ENCODE assay signal across 10 cellular contexts in genomic region chr16:48537275-48537674, GRCh38.
DNase-seq lines count a peak whose midpoint lies in the region; ATAC-seq and TF ChIP-seq lines count a peak whose summit lies in the region.
"Had no signal": no experiment of that assay in that cellular context is flagged by ENCODE, and none has a peak within 500 bp of the region (broad histone marks: within the 10 kb centered on the region; RNA-seq: fewer than 3 reads in every experiment).

No MANE protein-coding gene starts in this region.

- peaks cover 24% of the 10 kb centered on the region for H3K4me1 Mint-ChIP-seq in endothelial cell (ENCODE audit: unreplicated experiment)
- H3K4me1 Mint-ChIP-seq in osteocyte (ENCODE audit: unreplicated experiment), result peaks cover 57% of the 10 kb centered on the region

- H4K20me1 ChIP-seq in Loucy (ENCODE audit: insufficient read depth, low read length, poor library complexity, severe bottlenecking), result no peaks in the 10 kb centered on the region

- ATAC-seq in HG03039 (IDR thresholded peaks at IDR 0.05; ENCODE audit: unreplicated experiment), result no peak
- no peak for ATAC-seq in GM18870 (IDR thresholded peaks at IDR 0.05; ENCODE audit: unreplicated experiment)
- ATAC-seq: Panc1 had no signal

- no peaks in the 10 kb centered on the region for H3K79me2 ChIP-seq in Loucy (ENCODE audit: insufficient read depth, low read length)

- H3K36me3 ChIP-seq in Loucy (ENCODE audit: insufficient read depth, low read length), result peaks cover 12% of the 10 kb centered on the region; the same call in 1 of the 2 replicates

- H3K4me3 Mint-ChIP-seq in endothelial cell (ENCODE audit: unreplicated experiment) (no peak overlapping the region), osteocyte (ENCODE audit: unreplicated experiment) (peak overlapping the region; percentile 22)

- H3F3A ChIP-seq in Loucy (ENCODE audit: low read depth), result no peaks in the 10 kb centered on the region

- DNase-seq in CD1c-positive myeloid dendritic cell (ENCODE audit: extremely low spot score) (peak; percentile 70), endothelial cell (ENCODE audit: low spot score) (no peak), osteocyte (ENCODE audit: extremely low spot score, unreplicated experiment) (peak; percentile 57), mucosa of gallbladder (ENCODE audit: low spot score) (no peak), COLO829 (ENCODE audit: low spot score) (no peak)

- H3K9me3 ChIP-seq in Loucy (ENCODE audit: insufficient read depth, low read depth, low read length), result no peaks in the 10 kb centered on the region

- peaks cover 16% of the 10 kb centered on the region for H3K4me1 ChIP-seq in Loucy (ENCODE audit: insufficient read depth, low read length, poor library complexity, severe bottlenecking)

- H3K27me3 Mint-ChIP-seq in endothelial cell (ENCODE audit: unreplicated experiment) (peaks cover 12% of the 10 kb centered on the region), osteocyte (ENCODE audit: unreplicated experiment) (no peaks in the 10 kb centered on the region)
- H3K27me3 Mint-ChIP-seq: IgD-negative memory B cell had no signal

- H3K4me2 ChIP-seq in Loucy (ENCODE audit: low read depth, low read length, poor library complexity, severe bottlenecking), result peak overlapping the region; percentile 50

- H3K9me3 Mint-ChIP-seq in endothelial cell (ENCODE audit: unreplicated experiment), result no peaks in the 10 kb centered on the region
- H3K9me3 Mint-ChIP-seq in osteocyte (ENCODE audit: unreplicated experiment), result no peaks in the 10 kb centered on the region
- H3K9me3 Mint-ChIP-seq: IgD-negative memory B cell had no signal

- H3K36me3 Mint-ChIP-seq in endothelial cell (ENCODE audit: low read depth, unreplicated experiment), result peaks cover 17% of the 10 kb centered on the region
- H3K36me3 Mint-ChIP-seq in osteocyte (ENCODE audit: unreplicated experiment), result peaks cover 12% of the 10 kb centered on the region

- peak overlapping the region; percentile 55 for H3K9ac ChIP-seq in Loucy (ENCODE audit: low read depth, low read length, poor library complexity, severe bottlenecking)

- H3K27ac Mint-ChIP-seq in endothelial cell (ENCODE audit: unreplicated experiment) (peak overlapping the region; percentile 57), osteocyte (ENCODE audit: unreplicated experiment) (peak overlapping the region; percentile 83)

- no peak overlapping the region for H2AFZ ChIP-seq in Loucy (ENCODE audit: low read length)

- H3K27me3 ChIP-seq in Loucy (ENCODE audit: insufficient read depth, low read length, poor library complexity, severe bottlenecking), result no peaks in the 10 kb centered on the region

- no peak overlapping the region for H3K4me3 ChIP-seq in Loucy (ENCODE audit: low read length, poor library complexity, severe bottlenecking)

- no peak for TF ChIP-seq CTCF in Loucy (conservative IDR thresholded peaks at IDR 0.05; ENCODE audit: low read length)
- TF ChIP-seq CTCF in endothelial cell (IDR thresholded peaks at IDR 0.05; ENCODE audit: unreplicated experiment), result no peak
- no peak for TF ChIP-seq CTCF in osteocyte (IDR thresholded peaks at IDR 0.05)

- H3K9me2 ChIP-seq in Loucy (replicated peaks; ENCODE audit: low read depth, low read length), result no peaks in the 10 kb centered on the region

Comparison
In these comparisons a context has a peak if more than half of its experiments do, and no peak if none do; other contexts are left out.
1. DNase-seq: peak in CD1c-positive myeloid dendritic cell (single experiment) and osteocyte (single experiment); none in endothelial cell (single experiment), mucosa of gallbladder (single experiment) and COLO829 (single experiment).